ENCODE assay signal across 23 cellular contexts in the genomic region with DNA sequence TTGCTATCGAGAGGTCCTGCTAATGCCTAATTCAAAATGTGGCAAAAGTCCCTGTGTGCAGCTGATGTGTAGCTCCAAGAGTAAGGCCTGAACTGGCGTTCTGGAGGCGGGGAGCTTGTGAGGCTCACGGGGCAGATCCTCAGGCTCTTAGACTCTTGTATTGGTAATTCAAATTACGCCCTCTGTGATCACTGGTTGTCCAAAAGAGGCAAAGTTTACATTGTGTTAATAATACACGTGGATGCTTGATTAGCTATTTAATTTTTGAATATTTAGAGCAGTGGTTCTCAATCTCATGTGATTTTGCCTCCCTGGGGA. TPM values are rescaled to one million over a fixed set of nuclear protein-coding genes. Genes with fewer than 3 reads are reported as not detected.
DNase-seq lines count a peak whose midpoint lies in the region; ATAC-seq, FAIRE-seq and TF ChIP-seq lines count a peak whose summit lies in the region.
"Had no signal": no experiment of that assay in that cellular context is flagged by ENCODE, and none has a peak within 500 bp of the region (broad histone marks: within the 10 kb centered on the region; RNA-seq: fewer than 3 reads in every experiment).

No MANE protein-coding gene starts in this region.

- H3K4me1 Mint-ChIP-seq in GM23338 (peaks cover 4% of the 10 kb centered on the region), neural progenitor cell (peaks cover 8% of the 10 kb centered on the region)
- H3K4me1 Mint-ChIP-seq: activated T-helper 17 cell treated with anti-CD3 and anti-CD28 coated beads, Interleukin-2, amount 50 U/mL, for 72 hours had no signal

- TF ChIP-seq RAD21 in K562 (CRISPR knock-in tag; conservative IDR thresholded peaks at IDR 0.05 in 1 of 2, IDR thresholded peaks at IDR 0.05 in 1 of 2) = no peak

- H3K4me3 ChIP-seq in GM23338 (no peak overlapping the region), PC-3 (ENCODE audit: low read length) (no peak overlapping the region), K562 (no peak overlapping the region), neural progenitor cell (no peak overlapping the region), pancreas (no peak overlapping the region)
- H3K4me3 ChIP-seq: gastroesophageal sphincter, lower lobe of right lung, tibial artery had no signal

- H3K36me3 ChIP-seq in GM23338 (ENCODE audit: insufficient read depth) = no peaks in the 10 kb centered on the region
- no peaks in the 10 kb centered on the region for H3K36me3 ChIP-seq in PC-3 (ENCODE audit: low read depth, low read length)
- H3K36me3 ChIP-seq in K562 (ENCODE audit: control insufficient read depth, insufficient read depth, low read length) = no peaks in the 10 kb centered on the region
- H3K36me3 ChIP-seq in neural progenitor cell = no peaks in the 10 kb centered on the region
- no peaks in the 10 kb centered on the region for H3K36me3 ChIP-seq in pancreas
- H3K36me3 ChIP-seq: gastroesophageal sphincter, lower lobe of right lung, tibial artery had no signal

- 0 out of 2 replicates have a peak, but pooled peaks cover 3% of the 10 kb centered on the region for H3F3A ChIP-seq in GM23338 (replicated peaks; ENCODE audit: low read depth)
- no peaks in the 10 kb centered on the region for H3F3A ChIP-seq in PC-3 (ENCODE audit: low read length, unreplicated experiment)
- peaks cover 9% of the 10 kb centered on the region for H3F3A ChIP-seq in neural progenitor cell (ENCODE audit: low read depth)

- H4K20me1 ChIP-seq in GM23338 (replicated peaks; ENCODE audit: insufficient read depth) = no peaks in the 10 kb centered on the region
- H4K20me1 ChIP-seq in PC-3 (ENCODE audit: low read length) = no peaks in the 10 kb centered on the region
- H4K20me1 ChIP-seq in K562 (replicated peaks; ENCODE audit: control insufficient read depth, insufficient read depth, low read length) = no peaks in the 10 kb centered on the region
- no peaks in the 10 kb centered on the region for H4K20me1 ChIP-seq in neural progenitor cell (ENCODE audit: low read depth)

- H3K9me1 ChIP-seq in K562 (ENCODE audit: control insufficient read depth, insufficient read depth, low read length) = no peaks in the 10 kb centered on the region

- H3K9me3 Mint-ChIP-seq in GM23338 (no peaks in the 10 kb centered on the region), neural progenitor cell (no peaks in the 10 kb centered on the region)
- H3K9me3 Mint-ChIP-seq: activated naive CD8-positive, alpha-beta T cell treated with anti-CD3 and anti-CD28 coated beads for 36 hours; activated T-helper 17 cell treated with anti-CD3 and anti-CD28 coated beads, Interleukin-2, amount 50 U/mL, for 72 hours; CD8-positive, alpha-beta memory T cell; stimulated activated naive CD8-positive, alpha-beta T cell treated with anti-CD3 and anti-CD28 coated beads, Interleukin-15, Interleukin-2, amounts not matched to agents 100 ng/mL and 50 ng/mL, for 24 hours; T-cell had no signal

- no peaks in the 10 kb centered on the region for H3K9me3 ChIP-seq in PC-3 (ENCODE audit: low read length)
- no peaks in the 10 kb centered on the region; the same call in 1 of the 2 replicates for H3K9me3 ChIP-seq in K562 (replicated peaks; ENCODE audit: control insufficient read depth, insufficient read depth, low read depth, low read length)
- no peaks in the 10 kb centered on the region for H3K9me3 ChIP-seq in neural progenitor cell (ENCODE audit: low read depth)
- H3K9me3 ChIP-seq in pancreas = no peaks in the 10 kb centered on the region
- H3K9me3 ChIP-seq: gastroesophageal sphincter, lower lobe of right lung, tibial artery had no signal

- POLR2A ChIA-PET in PC-3 (lab: Charles Lee; ENCODE audit: unreplicated experiment) (interaction anchor here (0.6 kb wide), 1 partner anchor 63 kb away, joined by 3 read pairs; no protein-coding TSS in a partner anchor), K562 (lab: Yijun Ruan, JAX) (interaction anchor here (0.6 to 1.4 kb wide), 3 partner anchors 8 to 419 kb away, joined by 3 to 6 read pairs (median 3); no protein-coding TSS in a partner anchor)

- TF ChIP-seq POLR2A in K562 (conservative IDR thresholded peaks at IDR 0.05) = no peak

- H3K9me2 ChIP-seq in GM23338 (ENCODE audit: insufficient read depth) = no peaks in the 10 kb centered on the region
- no peaks in the 10 kb centered on the region for H3K9me2 ChIP-seq in PC-3 (replicated peaks; ENCODE audit: low read length)

- H2AFZ ChIP-seq in GM23338 (peak overlapping the region; percentile 1; the same call in 1 of the 2 replicates), PC-3 (ENCODE audit: low read length) (peak overlapping the region; percentile 66; the same call in 1 of the 2 replicates), K562 (ENCODE audit: low read depth, low read length) (peak overlapping the region; percentile 71), neural progenitor cell (replicated peaks) (peak overlapping the region; percentile 70)

- H3K4me1 ChIP-seq in GM23338 (ENCODE audit: insufficient read depth) (peaks cover 3% of the 10 kb centered on the region; the same call in 1 of the 2 replicates), PC-3 (ENCODE audit: insufficient read depth, low read length) (0 out of 2 replicates have a peak, but pooled peaks cover 3% of the 10 kb centered on the region), K562 (replicated peaks in 1 of 2; ENCODE audit: control insufficient read depth in 2 of 2, insufficient read depth in 2 of 2, low read length in 2 of 2) (peaks cover 6 to 18% of the 10 kb centered on the region in 2 experiments; a peak in 3 of 5 replicates), neural progenitor cell (peaks cover 3% of the 10 kb centered on the region), pancreas (peaks cover 0 to 3% (median 0%) of the 10 kb centered on the region in 3 donors)
- H3K4me1 ChIP-seq: tibial artery had no signal

- H3K27me3 Mint-ChIP-seq in GM23338 (ENCODE audit: insufficient read depth, low read depth, poor library complexity) (peaks cover 2% of the 10 kb centered on the region), neural progenitor cell (ENCODE audit: insufficient read depth, low read depth) (peaks cover 4% of the 10 kb centered on the region)

- FAIRE-seq in K562 (lab: Jason Lieb, UNC) (no peak), pancreas (lab: Jason Lieb, UNC) (no peak)
- FAIRE-seq: HTR-8/SVneo had no signal

- DNase-seq in GM23338 (ENCODE audit: low spot score) (no peak), PC-3 (no peak), K562 (ENCODE audit: extremely low read depth in 1 of 4, low spot score in 3 of 4) (no peak), neural progenitor cell (ENCODE audit: low spot score) (no peak), pancreas (no peak), RKO (ENCODE audit: low spot score) (no peak)

- no peaks in the 10 kb centered on the region for H3K27me3 ChIP-seq in GM23338 (ENCODE audit: insufficient read depth)
- no peaks in the 10 kb centered on the region for H3K27me3 ChIP-seq in PC-3 (ENCODE audit: low read length)
- no peaks in the 10 kb centered on the region for H3K27me3 ChIP-seq in K562 (ENCODE audit: control insufficient read depth in 2 of 2, insufficient read depth in 2 of 2, low read length in 2 of 2)
- H3K27me3 ChIP-seq in neural progenitor cell = no peaks in the 10 kb centered on the region
- no peaks in the 10 kb centered on the region for H3K27me3 ChIP-seq in pancreas
- H3K27me3 ChIP-seq: gastroesophageal sphincter, tibial artery had no signal

- TF ChIP-seq CTCF in GM23338 (conservative IDR thresholded peaks at IDR 0.05; ENCODE audit: low read depth in 2 of 2) = no peak
- no peak for TF ChIP-seq CTCF in PC-3 (conservative IDR thresholded peaks at IDR 0.05; ENCODE audit: low read depth, low read length)
- no peak for TF ChIP-seq CTCF in K562 (IDR thresholded peaks at IDR 0.05 in 2 of 3, conservative IDR thresholded peaks at IDR 0.05 in 1 of 3; ENCODE audit: insufficient read depth in 2 of 3, low read depth in 1 of 3, low read length in 3 of 3)
- no peak for TF ChIP-seq CTCF in neural progenitor cell (IDR thresholded peaks at IDR 0.05)
- no peak for TF ChIP-seq CTCF in pancreas (IDR thresholded peaks at IDR 0.05)

- H3K79me2 ChIP-seq in GM23338 (replicated peaks; ENCODE audit: insufficient read depth) (no peaks in the 10 kb centered on the region), PC-3 (ENCODE audit: low read length) (no peaks in the 10 kb centered on the region), K562 (ENCODE audit: control insufficient read depth, insufficient read depth, low read length) (no peaks in the 10 kb centered on the region), neural progenitor cell (ENCODE audit: low read depth) (no peaks in the 10 kb centered on the region)

- intact Hi-C loops in PC-3 (cut with micrococcal nuclease) = loop anchor here (1.0 kb wide), 2 partner anchors 74 to 79 kb away; a partner anchor contains a TSS
- intact Hi-C loops in K562 (cut with micrococcal nuclease) = loop anchor here (1.0 to 10.0 kb wide), 4 partner anchors 73 to 199 kb away; no protein-coding TSS in a partner anchor
- intact Hi-C loops in pancreas (cut with DNase I) = no loop called here

- BruUV-seq in PC-3 (replicated peaks; lab: Mats Ljungman, UMichigan) = no TSS peak
- no TSS peak for BruUV-seq in K562 (replicated peaks; lab: Mats Ljungman, UMichigan)

- in situ Hi-C loops in K562 (cut with MboI) = no loop called here

- CTCF ChIA-PET in PC-3 (lab: Charles Lee) = interaction anchor here (0.7 to 1.5 kb wide), 2 partner anchors 27 to 79 kb away, joined by 3 to 24 read pairs; a partner anchor contains a TSS
- CTCF ChIA-PET in K562 (lab: Yijun Ruan, JAX; ENCODE audit: low intra/inter-chr PET ratio) = interaction anchor here (1.3 kb wide), 1 partner anchor 79 kb away, joined by 3 read pairs; a partner anchor contains a TSS

- H3K9ac ChIP-seq in PC-3 (ENCODE audit: low read length) = no peak overlapping the region
- no peak overlapping the region; a peak in 1 of 4 replicates for H3K9ac ChIP-seq in K562 (ENCODE audit: insufficient read depth in 1 of 2, low read depth in 2 of 2, low read length in 2 of 2)
- no peak overlapping the region for H3K9ac ChIP-seq in neural progenitor cell

- no peak overlapping the region for H3K27ac ChIP-seq in GM23338 (ENCODE audit: low read depth)
- H3K27ac ChIP-seq in PC-3 (ENCODE audit: low read length) = no peak overlapping the region
- H3K27ac ChIP-seq in K562 (ENCODE audit: extremely low read depth, low read depth, low read length) = no peak overlapping the region
- H3K27ac ChIP-seq in neural progenitor cell = no peak overlapping the region
- no peak overlapping the region for H3K27ac ChIP-seq in pancreas
- H3K27ac ChIP-seq: gastroesophageal sphincter, lower lobe of right lung, tibial artery had no signal

- no peak for TF ChIP-seq EP300 in K562 (IDR thresholded peaks at IDR 0.05; ENCODE audit: low read length)

- H3K4me3 Mint-ChIP-seq in GM23338 (no peak overlapping the region), neural progenitor cell (no peak overlapping the region)
- H3K4me3 Mint-ChIP-seq: activated CD8-positive, alpha-beta memory T cell treated with anti-CD3 and anti-CD28 coated beads, Interleukin-2, amount 10 ng/mL, durations not matched to agents 7 days and 5 days; activated naive CD8-positive, alpha-beta T cell treated with anti-CD3 and anti-CD28 coated beads for 36 hours; activated T-helper 17 cell treated with anti-CD3 and anti-CD28 coated beads, Interleukin-2, amount 50 U/mL, for 72 hours; CD8-positive, alpha-beta memory T cell; stimulated activated naive CD8-positive, alpha-beta T cell treated with anti-CD3 and anti-CD28 coated beads, Interleukin-15, Interleukin-2, amounts not matched to agents 100 ng/mL and 50 ng/mL, for 24 hours; T-cell had no signal

- H3K36me3 Mint-ChIP-seq in GM23338 (ENCODE audit: low read depth) (no peaks in the 10 kb centered on the region), neural progenitor cell (no peaks in the 10 kb centered on the region)
- H3K36me3 Mint-ChIP-seq: activated CD8-positive, alpha-beta memory T cell treated with anti-CD3 and anti-CD28 coated beads, Interleukin-2, amount 10 ng/mL, durations not matched to agents 7 days and 5 days; activated naive CD8-positive, alpha-beta T cell treated with anti-CD3 and anti-CD28 coated beads for 36 hours; CD8-positive, alpha-beta memory T cell; T-cell had no signal

- 69% methylated on average over 5 of the region's 6 CpGs for WGBS in K562 (ENCODE audit: insufficient coverage, low coverage, missing lambda C conversion rate)
- WGBS in pancreas, 2 donors = 55 to 66% methylated on average over 6 of the region's 6 CpGs

- H3K4me2 ChIP-seq in GM23338 = no peak overlapping the region
- peak overlapping the region; percentile 79; the same call in 1 of the 2 replicates for H3K4me2 ChIP-seq in PC-3 (ENCODE audit: low read length)
- no peak overlapping the region for H3K4me2 ChIP-seq in K562 (ENCODE audit: insufficient read depth, low read length)
- peak overlapping the region; percentile 7 for H3K4me2 ChIP-seq in neural progenitor cell

- H3K27ac Mint-ChIP-seq in GM23338 (no peak overlapping the region), neural progenitor cell (no peak overlapping the region)
- H3K27ac Mint-ChIP-seq: activated CD8-positive, alpha-beta memory T cell treated with anti-CD3 and anti-CD28 coated beads, Interleukin-2, amount 10 ng/mL, durations not matched to agents 7 days and 5 days; activated naive CD8-positive, alpha-beta T cell treated with anti-CD3 and anti-CD28 coated beads for 36 hours; activated T-helper 17 cell treated with anti-CD3 and anti-CD28 coated beads, Interleukin-2, amount 50 U/mL, for 72 hours; stimulated activated naive CD8-positive, alpha-beta T cell treated with anti-CD3 and anti-CD28 coated beads, Interleukin-15, Interleukin-2, amounts not matched to agents 100 ng/mL and 50 ng/mL, for 24 hours; T-cell had no signal

- peak; percentile 48 for ATAC-seq in GM23338
- ATAC-seq in PC-3 = no peak
- no peak for ATAC-seq in K562
- ATAC-seq in pancreas = no peak
- ATAC-seq in GM21619 (IDR thresholded peaks at IDR 0.05; ENCODE audit: unreplicated experiment) = no peak
- ATAC-seq in GM21528 (IDR thresholded peaks at IDR 0.05; ENCODE audit: low FRiP score, unreplicated experiment) = no peak

RNA-seq across cellular contexts. Expression of a gene that starts 12.4 kb away (rescaled TPM):
- not detected in 2 replicates for total RNA-seq in GM23338 (2014; rRNA removed; shearing (Covaris generic))
- not detected in 2 replicates for polyA plus RNA-seq in GM23338 (2016; fragmentation: Nextera tagmentation; extraction: Ambion mirVana)
- not detected in 2 replicates for total RNA-seq in PC-3 (2014; rRNA removed)
- not detected in 2 replicates for total RNA-seq in K562 (2011; cell fraction: chromatin; rRNA removed; ENCODE audit: low replicate concordance)
- not detected in 2 replicates for total RNA-seq in K562 (2011; cell fraction: nucleolus; rRNA removed)
- total RNA-seq in K562 (2011; cell fraction: nucleoplasm; rRNA removed) = not detected in 2 replicates
- total RNA-seq in K562 (2014; rRNA removed) = not detected in 2 replicates
- total RNA-seq in K562 (2014; rRNA removed; fragmentation: Illumina TruSeq; extraction: Trizol) = not detected in 2 replicates
- total RNA-seq in K562 (2015; rRNA removed; fragmentation: Illumina TruSeq; extraction: Trizol) = not detected in 2 replicates
- not detected in 2 replicates for total RNA-seq in K562 (2021)
- not detected in 2 replicates for polyA plus RNA-seq in K562 (2011; rRNA removed)
- polyA plus RNA-seq in K562 (2011; cell fraction: cytosol; rRNA removed) = not detected in 2 replicates
- not detected in 2 replicates for polyA plus RNA-seq in K562 (2011; cell fraction: nucleus; rRNA removed)
- not detected in 2 replicates for polyA plus RNA-seq in K562 (2012)
- not detected in 2 replicates for polyA plus RNA-seq in K562 (2014; fragmentation: Illumina TruSeq; extraction: Trizol)
- polyA plus RNA-seq in K562 (2014; fragmentation: Nextera tagmentation; extraction: Ambion mirVana) = not detected
- not detected in 2 replicates for polyA plus RNA-seq in K562 (2014; rRNA removed)
- polyA minus RNA-seq in K562 (2011; rRNA and poly(A)+ RNA removed) = not detected in 2 replicates
- not detected in 2 replicates for polyA minus RNA-seq in K562 (2011; cell fraction: cytosol; rRNA and poly(A)+ RNA removed)
- not detected in 2 replicates for polyA minus RNA-seq in K562 (2011; cell fraction: nucleus; rRNA and poly(A)+ RNA removed)
- not detected in 2 replicates for total RNA-seq in neural progenitor cell (ENCODE audit: low replicate concordance)
- not detected for total RNA-seq in pancreas
- not detected for polyA plus RNA-seq in pancreas
- total RNA-seq: activated CD8-positive, alpha-beta memory T cell treated with anti-CD3 and anti-CD28 coated beads, Interleukin-2, amount 10 ng/mL, durations not matched to agents 7 days and 5 days; activated naive CD8-positive, alpha-beta T cell treated with anti-CD3 and anti-CD28 coated beads for 36 hours; activated T-helper 17 cell treated with anti-CD3 and anti-CD28 coated beads, Interleukin-2, amount 50 U/mL, for 72 hours; CD8-positive, alpha-beta memory T cell; chondrocyte; gastroesophageal sphincter; kidney; lower lobe of right lung; NCI-H460; renal cortical epithelial cell; T-cell had no signal
- polyA plus RNA-seq: CD8-positive, alpha-beta memory T cell; esophagus had no signal

RNA-seq across cellular contexts. Expression of a gene that starts 14.0 kb away (rescaled TPM):
- 3.1 TPM in 1 of 2 replicates, not detected in the other for total RNA-seq in GM23338 (2014; rRNA removed; shearing (Covaris generic))
- polyA plus RNA-seq in GM23338 (2016; fragmentation: Nextera tagmentation; extraction: Ambion mirVana) (0.64 and 0.92 TPM in 2 replicates), K562 (2011; rRNA removed) (not detected in 2 replicates), K562 (2014; fragmentation: Illumina TruSeq; extraction: Trizol) (not detected in 2 replicates), K562 (2014; fragmentation: Nextera tagmentation; extraction: Ambion mirVana) (not detected), K562 (2014; rRNA removed) (not detected in 2 replicates), pancreas (not detected)
- total RNA-seq in PC-3 (2014; rRNA removed) (not detected in 2 replicates), K562 (2014; rRNA removed) (not detected in 2 replicates), K562 (2014; rRNA removed; fragmentation: Illumina TruSeq; extraction: Trizol) (not detected in 2 replicates), K562 (2015; rRNA removed; fragmentation: Illumina TruSeq; extraction: Trizol) (not detected in 2 replicates), K562 (2021) (not detected in 2 replicates), neural progenitor cell (ENCODE audit: low replicate concordance) (0.81 TPM in 1 of 2 replicates, not detected in the other), pancreas (not detected)
- not detected in 2 replicates for total RNA-seq in K562 (2011; cell fraction: chromatin; rRNA removed; ENCODE audit: low replicate concordance)
- not detected in 2 replicates for total RNA-seq in K562 (2011; cell fraction: nucleolus; rRNA removed)
- total RNA-seq in K562 (2011; cell fraction: nucleoplasm; rRNA removed) = not detected in 2 replicates
- not detected in 2 replicates for polyA plus RNA-seq in K562 (2011; cell fraction: cytosol; rRNA removed)
- not detected in 2 replicates for polyA plus RNA-seq in K562 (2011; cell fraction: nucleus; rRNA removed)
- polyA plus RNA-seq in K562 (2012) = 0.10 TPM in 1 of 2 replicates, not detected in the other
- polyA minus RNA-seq in K562 (2011; rRNA and poly(A)+ RNA removed) = not detected in 2 replicates
- not detected in 2 replicates for polyA minus RNA-seq in K562 (2011; cell fraction: cytosol; rRNA and poly(A)+ RNA removed)
- polyA minus RNA-seq in K562 (2011; cell fraction: nucleus; rRNA and poly(A)+ RNA removed) = not detected in 2 replicates
- total RNA-seq: activated CD8-positive, alpha-beta memory T cell treated with anti-CD3 and anti-CD28 coated beads, Interleukin-2, amount 10 ng/mL, durations not matched to agents 7 days and 5 days; activated naive CD8-positive, alpha-beta T cell treated with anti-CD3 and anti-CD28 coated beads for 36 hours; activated T-helper 17 cell treated with anti-CD3 and anti-CD28 coated beads, Interleukin-2, amount 50 U/mL, for 72 hours; CD8-positive, alpha-beta memory T cell; chondrocyte; gastroesophageal sphincter; kidney; lower lobe of right lung; NCI-H460; renal cortical epithelial cell; T-cell had no signal
- polyA plus RNA-seq: CD8-positive, alpha-beta memory T cell; esophagus had no signal

RNA-seq across cellular contexts. Expression of a gene that starts 29.8 kb away (rescaled TPM):
- total RNA-seq in GM23338 (2014; rRNA removed; shearing (Covaris generic)) = 1.9 TPM in 1 of 2 replicates, not detected in the other
- polyA plus RNA-seq in GM23338 (2016; fragmentation: Nextera tagmentation; extraction: Ambion mirVana) (0.49 and 0.92 TPM in 2 replicates), K562 (2011; rRNA removed) (not detected in 2 replicates), K562 (2014; fragmentation: Illumina TruSeq; extraction: Trizol) (not detected in 2 replicates), K562 (2014; fragmentation: Nextera tagmentation; extraction: Ambion mirVana) (not detected), K562 (2014; rRNA removed) (not detected in 2 replicates), pancreas (not detected)
- total RNA-seq in PC-3 (2014; rRNA removed) (not detected in 2 replicates), K562 (2014; rRNA removed) (not detected in 2 replicates), K562 (2014; rRNA removed; fragmentation: Illumina TruSeq; extraction: Trizol) (not detected in 2 replicates), K562 (2015; rRNA removed; fragmentation: Illumina TruSeq; extraction: Trizol) (not detected in 2 replicates), K562 (2021) (not detected in 2 replicates), neural progenitor cell (ENCODE audit: low replicate concordance) (0.65 TPM in 1 of 2 replicates, not detected in the other), pancreas (not detected)
- not detected in 2 replicates for total RNA-seq in K562 (2011; cell fraction: chromatin; rRNA removed; ENCODE audit: low replicate concordance)
- total RNA-seq in K562 (2011; cell fraction: nucleolus; rRNA removed) = not detected in 2 replicates
- total RNA-seq in K562 (2011; cell fraction: nucleoplasm; rRNA removed) = not detected in 2 replicates
- not detected in 2 replicates for polyA plus RNA-seq in K562 (2011; cell fraction: cytosol; rRNA removed)
- not detected in 2 replicates for polyA plus RNA-seq in K562 (2011; cell fraction: nucleus; rRNA removed)
- not detected in 2 replicates for polyA plus RNA-seq in K562 (2012)
- not detected in 2 replicates for polyA minus RNA-seq in K562 (2011; rRNA and poly(A)+ RNA removed)
- polyA minus RNA-seq in K562 (2011; cell fraction: cytosol; rRNA and poly(A)+ RNA removed) = not detected in 2 replicates
- not detected in 2 replicates for polyA minus RNA-seq in K562 (2011; cell fraction: nucleus; rRNA and poly(A)+ RNA removed)
- total RNA-seq: activated CD8-positive, alpha-beta memory T cell treated with anti-CD3 and anti-CD28 coated beads, Interleukin-2, amount 10 ng/mL, durations not matched to agents 7 days and 5 days; activated naive CD8-positive, alpha-beta T cell treated with anti-CD3 and anti-CD28 coated beads for 36 hours; activated T-helper 17 cell treated with anti-CD3 and anti-CD28 coated beads, Interleukin-2, amount 50 U/mL, for 72 hours; CD8-positive, alpha-beta memory T cell; chondrocyte; gastroesophageal sphincter; kidney; lower lobe of right lung; NCI-H460; renal cortical epithelial cell; T-cell had no signal
- polyA plus RNA-seq: CD8-positive, alpha-beta memory T cell; esophagus had no signal

RNA-seq across cellular contexts. Expression of a gene that starts 46.2 kb away (rescaled TPM):
- not detected in 2 replicates for total RNA-seq in GM23338 (2014; rRNA removed; shearing (Covaris generic))
- polyA plus RNA-seq in GM23338 (2016; fragmentation: Nextera tagmentation; extraction: Ambion mirVana) (not detected in 2 replicates), K562 (2011; rRNA removed) (not detected in 2 replicates), K562 (2014; fragmentation: Illumina TruSeq; extraction: Trizol) (not detected in 2 replicates), K562 (2014; fragmentation: Nextera tagmentation; extraction: Ambion mirVana) (not detected), K562 (2014; rRNA removed) (not detected in 2 replicates), pancreas (not detected)
- total RNA-seq in PC-3 (2014; rRNA removed) (not detected in 2 replicates), K562 (2014; rRNA removed) (not detected in 2 replicates), K562 (2014; rRNA removed; fragmentation: Illumina TruSeq; extraction: Trizol) (not detected in 2 replicates), K562 (2015; rRNA removed; fragmentation: Illumina TruSeq; extraction: Trizol) (not detected in 2 replicates), K562 (2021) (not detected in 2 replicates), neural progenitor cell (ENCODE audit: low replicate concordance) (not detected in 2 replicates), pancreas (not detected)
- total RNA-seq in K562 (2011; cell fraction: chromatin; rRNA removed; ENCODE audit: low replicate concordance) = not detected in 2 replicates
- not detected in 2 replicates for total RNA-seq in K562 (2011; cell fraction: nucleolus; rRNA removed)
- total RNA-seq in K562 (2011; cell fraction: nucleoplasm; rRNA removed) = not detected in 2 replicates
- polyA plus RNA-seq in K562 (2011; cell fraction: cytosol; rRNA removed) = not detected in 2 replicates
- polyA plus RNA-seq in K562 (2011; cell fraction: nucleus; rRNA removed) = not detected in 2 replicates
- polyA plus RNA-seq in K562 (2012) = not detected in 2 replicates
- not detected in 2 replicates for polyA minus RNA-seq in K562 (2011; rRNA and poly(A)+ RNA removed)
- polyA minus RNA-seq in K562 (2011; cell fraction: cytosol; rRNA and poly(A)+ RNA removed) = not detected in 2 replicates
- polyA minus RNA-seq in K562 (2011; cell fraction: nucleus; rRNA and poly(A)+ RNA removed) = not detected in 2 replicates
- total RNA-seq: activated CD8-positive, alpha-beta memory T cell treated with anti-CD3 and anti-CD28 coated beads, Interleukin-2, amount 10 ng/mL, durations not matched to agents 7 days and 5 days; activated naive CD8-positive, alpha-beta T cell treated with anti-CD3 and anti-CD28 coated beads for 36 hours; activated T-helper 17 cell treated with anti-CD3 and anti-CD28 coated beads, Interleukin-2, amount 50 U/mL, for 72 hours; CD8-positive, alpha-beta memory T cell; chondrocyte; gastroesophageal sphincter; kidney; lower lobe of right lung; NCI-H460; renal cortical epithelial cell; T-cell had no signal
- polyA plus RNA-seq: CD8-positive, alpha-beta memory T cell; esophagus had no signal

RNA-seq across cellular contexts. Expression of a gene that starts 51.5 kb away (rescaled TPM):
- 3.0 and 3.4 TPM in 2 replicates for total RNA-seq in GM23338 (2014; rRNA removed; shearing (Covaris generic))
- 22.6 and 23.9 TPM in 2 replicates for polyA plus RNA-seq in GM23338 (2016; fragmentation: Nextera tagmentation; extraction: Ambion mirVana)
- not detected in 2 replicates for total RNA-seq in PC-3 (2014; rRNA removed)
- total RNA-seq in K562 (2011; cell fraction: chromatin; rRNA removed; ENCODE audit: low replicate concordance) = not detected in 2 replicates
- not detected in 2 replicates for total RNA-seq in K562 (2011; cell fraction: nucleolus; rRNA removed)
- not detected in 2 replicates for total RNA-seq in K562 (2011; cell fraction: nucleoplasm; rRNA removed)
- not detected in 2 replicates for total RNA-seq in K562 (2014; rRNA removed)
- total RNA-seq in K562 (2014; rRNA removed; fragmentation: Illumina TruSeq; extraction: Trizol) = not detected in 2 replicates
- not detected in 2 replicates for total RNA-seq in K562 (2015; rRNA removed; fragmentation: Illumina TruSeq; extraction: Trizol)
- total RNA-seq in K562 (2021) = not detected in 2 replicates
- polyA plus RNA-seq in K562 (2011; rRNA removed) = not detected in 2 replicates
- not detected in 2 replicates for polyA plus RNA-seq in K562 (2011; cell fraction: cytosol; rRNA removed)
- not detected in 2 replicates for polyA plus RNA-seq in K562 (2011; cell fraction: nucleus; rRNA removed)
- not detected in 2 replicates for polyA plus RNA-seq in K562 (2012)
- not detected in 2 replicates for polyA plus RNA-seq in K562 (2014; fragmentation: Illumina TruSeq; extraction: Trizol)
- polyA plus RNA-seq in K562 (2014; fragmentation: Nextera tagmentation; extraction: Ambion mirVana) = not detected
- not detected in 2 replicates for polyA plus RNA-seq in K562 (2014; rRNA removed)
- polyA minus RNA-seq in K562 (2011; rRNA and poly(A)+ RNA removed) = not detected in 2 replicates
- polyA minus RNA-seq in K562 (2011; cell fraction: cytosol; rRNA and poly(A)+ RNA removed) = not detected in 2 replicates
- polyA minus RNA-seq in K562 (2011; cell fraction: nucleus; rRNA and poly(A)+ RNA removed) = not detected in 2 replicates
- not detected in 2 replicates for total RNA-seq in neural progenitor cell (ENCODE audit: low replicate concordance)
- total RNA-seq in pancreas = not detected
- polyA plus RNA-seq in pancreas = under 1 TPM in 1 of 2 donors, not detected in 1; 0.28 TPM
- total RNA-seq: activated CD8-positive, alpha-beta memory T cell treated with anti-CD3 and anti-CD28 coated beads, Interleukin-2, amount 10 ng/mL, durations not matched to agents 7 days and 5 days; activated naive CD8-positive, alpha-beta T cell treated with anti-CD3 and anti-CD28 coated beads for 36 hours; activated T-helper 17 cell treated with anti-CD3 and anti-CD28 coated beads, Interleukin-2, amount 50 U/mL, for 72 hours; CD8-positive, alpha-beta memory T cell; chondrocyte; gastroesophageal sphincter; kidney; lower lobe of right lung; NCI-H460; renal cortical epithelial cell; T-cell had no signal
- polyA plus RNA-seq: CD8-positive, alpha-beta memory T cell; esophagus had no signal

Comparison
In these comparisons a context has a peak if more than half of its experiments do, and no peak if none do; other contexts are left out.
1. H2AFZ ChIP-seq: peak in every context shown above with its lines; median percentile 71 in K562; 70 in neural progenitor cell; 66 in PC-3; 1 in GM23338.
2. H3K4me2 ChIP-seq: peak in PC-3 (single experiment) and neural progenitor cell (single experiment); none in GM23338 (single experiment) and K562 (single experiment).
3. intact Hi-C loops: an anchor here in PC-3 (1.0 kb wide) and K562 (1.0 to 10.0 kb wide); none called in pancreas.